1 cellular context compared by ENCODE assay signal in the genomic region with DNA sequence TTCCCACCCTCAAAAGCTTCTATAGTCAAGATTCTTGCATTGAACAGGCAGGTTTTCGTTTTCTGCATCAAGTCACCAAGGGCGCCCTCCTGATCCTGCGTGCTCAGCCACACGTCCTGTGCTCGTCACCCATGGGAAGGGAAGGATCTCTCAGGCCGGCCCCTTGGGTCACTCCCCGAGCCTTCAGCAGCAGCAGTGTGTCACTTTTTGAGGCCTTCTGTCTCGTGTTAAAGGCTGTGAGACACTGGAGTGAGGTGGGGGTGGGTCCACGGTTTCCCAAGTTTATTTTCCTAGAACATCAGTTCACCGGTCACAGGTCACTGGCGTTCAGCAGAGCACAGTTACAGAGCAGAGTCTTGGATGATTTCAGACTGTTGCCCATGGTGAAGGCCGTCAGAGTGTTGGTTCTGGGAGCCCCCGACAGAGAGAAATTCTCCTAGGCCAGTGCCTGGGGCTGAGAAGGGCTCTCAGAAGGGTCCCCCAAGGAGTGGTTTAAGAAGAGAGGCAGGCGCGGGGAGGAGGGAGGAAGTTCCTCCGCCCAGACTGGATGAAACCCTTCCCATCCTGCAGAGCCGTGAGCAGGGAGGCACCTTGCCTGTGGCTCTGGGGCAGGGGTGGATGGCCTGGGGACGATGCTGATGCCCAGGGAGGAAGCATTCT.
TF ChIP-seq lines count a peak whose summit lies in the region.

No MANE protein-coding gene starts in this region.

TF ChIP-seq in IMR-90, 13 proteins besides CTCF, POLR2A, EP300 and RAD21:
- TF ChIP-seq, protein P1, sequence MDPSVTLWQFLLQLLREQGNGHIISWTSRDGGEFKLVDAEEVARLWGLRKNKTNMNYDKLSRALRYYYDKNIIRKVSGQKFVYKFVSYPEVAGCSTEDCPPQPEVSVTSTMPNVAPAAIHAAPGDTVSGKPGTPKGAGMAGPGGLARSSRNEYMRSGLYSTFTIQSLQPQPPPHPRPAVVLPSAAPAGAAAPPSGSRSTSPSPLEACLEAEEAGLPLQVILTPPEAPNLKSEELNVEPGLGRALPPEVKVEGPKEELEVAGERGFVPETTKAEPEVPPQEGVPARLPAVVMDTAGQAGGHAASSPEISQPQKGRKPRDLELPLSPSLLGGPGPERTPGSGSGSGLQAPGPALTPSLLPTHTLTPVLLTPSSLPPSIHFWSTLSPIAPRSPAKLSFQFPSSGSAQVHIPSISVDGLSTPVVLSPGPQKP (IDR thresholded peaks at IDR 0.05; ENCODE audit: borderline replicate concordance, low read depth, low read length) = no peak
- TF ChIP-seq, protein P2, sequence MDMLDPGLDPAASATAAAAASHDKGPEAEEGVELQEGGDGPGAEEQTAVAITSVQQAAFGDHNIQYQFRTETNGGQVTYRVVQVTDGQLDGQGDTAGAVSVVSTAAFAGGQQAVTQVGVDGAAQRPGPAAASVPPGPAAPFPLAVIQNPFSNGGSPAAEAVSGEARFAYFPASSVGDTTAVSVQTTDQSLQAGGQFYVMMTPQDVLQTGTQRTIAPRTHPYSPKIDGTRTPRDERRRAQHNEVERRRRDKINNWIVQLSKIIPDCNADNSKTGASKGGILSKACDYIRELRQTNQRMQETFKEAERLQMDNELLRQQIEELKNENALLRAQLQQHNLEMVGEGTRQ (IDR thresholded peaks at IDR 0.05; ENCODE audit: low read depth, low read length) = no peak
- TF ChIP-seq RFX5 (IDR thresholded peaks at IDR 0.05; ENCODE audit: low read depth, low read length) (no peak), SMC3 (IDR thresholded peaks at IDR 0.05; ENCODE audit: low read depth, low read length) (no peak), BHLHE40 (IDR thresholded peaks at IDR 0.05; ENCODE audit: low read depth, low read length) (no peak)
